Comparison of ENCODE assay signal across 8 cellular contexts in genomic region chr15:89112341-89112971, GRCh38. TPM values are rescaled to one million over a fixed set of nuclear protein-coding genes. Genes with fewer than 3 reads are reported as not detected.
A peak's percentile ranks its signal among the peaks of the same experiment; 100 is the strongest.
DNase-seq lines count a peak whose midpoint lies in the region; ATAC-seq, FAIRE-seq and TF ChIP-seq lines count a peak whose summit lies in the region.

No MANE protein-coding gene starts in this region.

- no peak overlapping the region for H3K27ac Mint-ChIP-seq in glutamatergic neuron (ENCODE audit: unreplicated experiment)

- intact Hi-C loops in ascending aorta (cut with DNase I): no loop called here

- H3K27ac ChIP-seq in A549 (peak overlapping the region; percentile 87 to 95), ascending aorta (peak overlapping the region; percentile 93 to 96)

- TF ChIP-seq CTCF in A549 (IDR thresholded peaks at IDR 0.05): no peak
- TF ChIP-seq CTCF in ascending aorta (IDR thresholded peaks at IDR 0.05): no peak
- no peak for TF ChIP-seq CTCF in glutamatergic neuron (IDR thresholded peaks at IDR 0.05; ENCODE audit: partially characterized antibody, unreplicated experiment)

- CTCF ChIA-PET in A549 (lab: Yijun Ruan, JAX): interaction anchor here (0.6 to 14.9 kb wide), 14 partner anchors 9 to 94 kb away, joined by 3 to 187 read pairs (median 4); partner anchors contain the start of gene ABHD2

- H3K4me2 ChIP-seq in A549: peak overlapping the region; percentile 67

- peaks cover 12 to 19% of the 10 kb centered on the region in 2 donors for H3K36me3 ChIP-seq in ascending aorta

- peaks cover 3% of the 10 kb centered on the region for H3K27me3 Mint-ChIP-seq in glutamatergic neuron (ENCODE audit: unreplicated experiment)

- no peak for TF ChIP-seq RAD21 in A549 (conservative IDR thresholded peaks at IDR 0.05 in 1 of 2, IDR thresholded peaks at IDR 0.05 in 1 of 2)

- H3K9me3 ChIP-seq in A549 (no peaks in the 10 kb centered on the region), ascending aorta (no peaks in the 10 kb centered on the region)

- no peaks in the 10 kb centered on the region for H3K27me3 ChIP-seq in ascending aorta

- no peak overlapping the region for H3K4me3 Mint-ChIP-seq in glutamatergic neuron (ENCODE audit: unreplicated experiment)

- DNase-seq in A549 (ENCODE audit: low read depth in 1 of 2, low spot score in 1 of 2) (peak in 1 of 2 experiments; percentile 71), ascending aorta (ENCODE audit: low spot score in 2 of 2) (peak in 1 of 2 donors; percentile 88), mucosa of gallbladder (ENCODE audit: low spot score) (peak; percentile 86), NCI-H2227 (lab: John Stamatoyannopoulos, UW; ENCODE audit: unreplicated experiment) (no peak), epidermal melanocyte (ENCODE audit: insufficient read length, low spot score) (no peak), glutamatergic neuron (no peak)

- H3K4me3 ChIP-seq in A549: no peak overlapping the region
- no peak overlapping the region for H3K4me3 ChIP-seq in ascending aorta

- WGBS in A549 (ENCODE audit: missing lambda C conversion rate): 22% methylated on average over 1 of the region's 1 CpG

- no peak for FAIRE-seq in A549 (lab: Jason Lieb, UNC)

- POLR2A ChIA-PET in A549 (lab: Yijun Ruan, JAX): interaction anchor here (0.9 to 1.7 kb wide), 2 partner anchors 11 to 25 kb away, joined by 7 to 9 read pairs; partner anchors contain the start of gene ABHD2

- ATAC-seq in A549 (peak; percentile 55 to 65; a peak in 4 of 6 replicates), GM19023 (IDR thresholded peaks at IDR 0.05; ENCODE audit: unreplicated experiment) (peak; percentile 90), HG03103 (IDR thresholded peaks at IDR 0.05; ENCODE audit: low read depth, unreplicated experiment) (peak; percentile 89)

- no peak for TF ChIP-seq POLR2A in A549 (IDR thresholded peaks at IDR 0.05; ENCODE audit: low read length)

- peaks cover 29% of the 10 kb centered on the region for H3K4me1 Mint-ChIP-seq in glutamatergic neuron (ENCODE audit: low read depth, unreplicated experiment)

- H3K4me1 ChIP-seq in A549 (peaks cover 85% of the 10 kb centered on the region), ascending aorta (peaks cover 10 to 70% of the 10 kb centered on the region in 2 donors)

- no peaks in the 10 kb centered on the region for H3K9me3 Mint-ChIP-seq in glutamatergic neuron (ENCODE audit: unreplicated experiment)

- peaks cover 2% of the 10 kb centered on the region for H3K36me3 Mint-ChIP-seq in glutamatergic neuron (ENCODE audit: unreplicated experiment)

- 0 out of 5 replicates have a peak, but pooled peaks of 1 of the 2 experiments have one; percentile 16 for TF ChIP-seq EP300 in A549 (IDR thresholded peaks at IDR 0.05)

TF ChIP-seq in A549, 52 proteins besides CTCF, POLR2A, EP300 and RAD21:
- TF ChIP-seq MAFK (IDR thresholded peaks at IDR 0.05; ENCODE audit: partially characterized antibody): no peak
- TF ChIP-seq USF2 (IDR thresholded peaks at IDR 0.05): peak; percentile 77
- no peak for TF ChIP-seq RCOR1 (IDR thresholded peaks at IDR 0.05; ENCODE audit: low read depth, low read length)
- no peak for TF ChIP-seq ZNF302 (CRISPR knock-in tag; IDR thresholded peaks at IDR 0.05)
- no peak for TF ChIP-seq HOXB5 (CRISPR knock-in tag; IDR thresholded peaks at IDR 0.05)
- 0 out of 2 replicates have a peak, but pooled peaks have one; percentile 17 for TF ChIP-seq FOSL2 (IDR thresholded peaks at IDR 0.05)
- TF ChIP-seq FOSL2 (CRISPR knock-in tag; IDR thresholded peaks at IDR 0.05): peak; percentile 55; the same call in 1 of the 2 replicates
- no peak for TF ChIP-seq JUN (IDR thresholded peaks at IDR 0.05)
- no peak for TF ChIP-seq HES2 (IDR thresholded peaks at IDR 0.05)
- TF ChIP-seq HOXA7 (CRISPR knock-in tag; IDR thresholded peaks at IDR 0.05): no peak
- TF ChIP-seq CHD4 (IDR thresholded peaks at IDR 0.05; ENCODE audit: borderline replicate concordance): no peak
- TF ChIP-seq KDM5A (IDR thresholded peaks at IDR 0.05): no peak
- no peak for TF ChIP-seq HOXB13 (CRISPR knock-in tag; IDR thresholded peaks at IDR 0.05; ENCODE audit: low read depth)
TF ChIP-seq in A549: peak in this region for 2.

RNA-seq across cellular contexts. Expression of gene ABHD2, which starts 24.2 kb away (rescaled TPM):
- 63.3 and 76.4 TPM in 2 replicates for polyA plus RNA-seq in A549 (2011; rRNA removed)
- polyA plus RNA-seq in A549 (2012; cell fraction: cytosol; rRNA removed): 31.8 and 36.7 TPM in 2 replicates
- 30.7 and 39.5 TPM in 2 replicates for polyA plus RNA-seq in A549 (2012; cell fraction: nucleus; rRNA removed)
- 33.1 to 41.0 TPM (median 36.2 TPM) in 3 replicates for polyA plus RNA-seq in A549 (2017; fragmentation: RNase III; extraction: RNeasy Plus Mini Kit Qiagen cat#74134 plus additional on column Dnase treatment)
- 194 and 230 TPM in 2 replicates for polyA minus RNA-seq in A549 (2011; rRNA and poly(A)+ RNA removed)
- total RNA-seq in ascending aorta: 228 TPM
- total RNA-seq in mucosa of gallbladder: 430 TPM
- total RNA-seq in glutamatergic neuron (ENCODE audit: unreplicated experiment): 101 TPM
